Comparison of ENCODE assay signal across 25 cellular contexts in genomic region chr9:99833735-99834134, GRCh38. TPM values are rescaled to one million over a fixed set of nuclear protein-coding genes. Genes with fewer than 3 reads are reported as not detected.
DNase-seq lines count a peak whose midpoint lies in the region; ATAC-seq, FAIRE-seq and TF ChIP-seq lines count a peak whose summit lies in the region.
"Had no signal": no experiment of that assay in that cellular context is flagged by ENCODE, and none has a peak within 500 bp of the region (broad histone marks: within the 10 kb centered on the region; RNA-seq: fewer than 3 reads in every experiment).

No MANE protein-coding gene starts in this region.

- H3K4me1 ChIP-seq in HEK293 (ENCODE audit: control insufficient read depth, insufficient read depth, low read length): no peaks in the 10 kb centered on the region

- no peak overlapping the region for H3K27ac ChIP-seq in HEK293 (ENCODE audit: extremely low read depth, low read depth, low read length)
- H3K27ac ChIP-seq: brain microvascular endothelial cell, KMS-11 had no signal

- H3K36me3 ChIP-seq in HEK293 (ENCODE audit: control insufficient read depth in 2 of 2, insufficient read depth in 1 of 2, low read length in 2 of 2): no peaks in the 10 kb centered on the region
- H3K36me3 ChIP-seq: brain microvascular endothelial cell had no signal

- no peak for TF ChIP-seq POLR2A in GM12892 (IDR thresholded peaks at IDR 0.05; ENCODE audit: low read depth, low read length)

- FAIRE-seq in GM12892 (lab: Jason Lieb, UNC): peak; percentile 48
- FAIRE-seq: TTC549 had no signal

- ATAC-seq in left cardiac atrium: no peak
- ATAC-seq: activated T-cell treated with anti-CD3 and anti-CD28 coated beads, Interleukin-2, amount 50 U/mL, for 4 hours; CD8-positive, alpha-beta T cell; left lobe of liver; naive thymus-derived CD4-positive, alpha-beta T cell; Panc1 had no signal

- no peak overlapping the region for H3K4me3 ChIP-seq in HEK293 (ENCODE audit: low read depth, low read length)

- POLR2A ChIA-PET in HEK293 (lab: Yijun Ruan, JAX): no interaction called here

- CTCF ChIA-PET in HEK293 (lab: Yijun Ruan, JAX): no interaction called here

- intact Hi-C loops in left cardiac atrium (cut with DNase I): no loop called here

- TF ChIP-seq CTCF in HEK293 (tag by site-specific recombination; IDR thresholded peaks at IDR 0.05): no peak

- DNase-seq in GM12892 (ENCODE audit: insufficient read length): no peak
- DNase-seq in OCI-M1 (lab: John Stamatoyannopoulos, UW): peak; percentile 33
- peak; percentile 33 for DNase-seq in kidney tubule cell (ENCODE audit: low spot score)
- no peak for DNase-seq in HuH-7 (ENCODE audit: low spot score)
- DNase-seq in left cardiac atrium: no peak
- DNase-seq in NOMO-1 treated with dmso at 0.1 percent for 144 hours (lab: John Stamatoyannopoulos, UW; ENCODE audit: unreplicated experiment): no peak
- no peak for DNase-seq in activated naive CD4-positive, alpha-beta T cell treated with anti-CD3 and anti-CD28 coated beads, Interleukin-2, amount 50 U/mL, for 16 hours
- DNase-seq: activated naive CD4-positive, alpha-beta T cell; activated T-cell treated with anti-CD3 and anti-CD28 coated beads, Interleukin-2, amount 50 U/mL, for 4 hours; brain microvascular endothelial cell; CD8-positive, alpha-beta T cell; DMS79; foreskin fibroblast; GF-D8; naive thymus-derived CD4-positive, alpha-beta T cell; NCI-H187 treated with DMSO at 0.1 percent for 48 hours; NCI-H774; occipital lobe; T-helper 1 cell had no signal

- no peaks in the 10 kb centered on the region for H3K9me3 ChIP-seq in HEK293 (ENCODE audit: control insufficient read depth, insufficient read depth, low read depth, low read length)

TF ChIP-seq in HEK293, 187 proteins besides CTCF, POLR2A, EP300 and RAD21:
- TF ChIP-seq ZNF660 (tag by site-specific recombination; IDR thresholded peaks at IDR 0.05): peak; percentile 58; the same call in 1 of the 2 replicates
- no peak for TF ChIP-seq ZNF423 (tag by site-specific recombination; IDR thresholded peaks at IDR 0.05)
- no peak for TF ChIP-seq ZNF629 (tag by site-specific recombination; IDR thresholded peaks at IDR 0.05)
- TF ChIP-seq ZFP41 (tag by site-specific recombination; IDR thresholded peaks at IDR 0.05; ENCODE audit: borderline replicate concordance): no peak
- TF ChIP-seq ZNF184 (tag by site-specific recombination; IDR thresholded peaks at IDR 0.05): no peak
- TF ChIP-seq ZNF174 (tag by site-specific recombination; IDR thresholded peaks at IDR 0.05): no peak
- TF ChIP-seq ZBTB49 (tag by site-specific recombination; IDR thresholded peaks at IDR 0.05; ENCODE audit: low read depth): no peak
- TF ChIP-seq ZNF341 (tag by site-specific recombination; IDR thresholded peaks at IDR 0.05; ENCODE audit: low read depth): no peak

RNA-seq across cellular contexts. Expression of gene NR4A3, which starts 12.1 kb away (rescaled TPM):
- polyA plus RNA-seq in GM12892 (2012; ENCODE audit: missing spikeins): 2.1 TPM
- 10 to 100 TPM; 38.6 to 92.1 TPM for total RNA-seq in left cardiac atrium
- total RNA-seq: epithelial cell of proximal tubule had no signal
- polyA plus RNA-seq: naive thymus-derived CD4-positive, alpha-beta T cell had no signal

Comparison
In these comparisons a context has a peak if more than half of its experiments do, and no peak if none do; other contexts are left out.
1. DNase-seq: peak in OCI-M1 (single experiment) and kidney tubule cell (single experiment); none in GM12892 (single experiment), HuH-7 (single experiment), left cardiac atrium (single experiment), NOMO-1 treated with dmso at 0.1 percent for 144 hours (single experiment) and activated naive CD4-positive, alpha-beta T cell treated with anti-CD3 and anti-CD28 coated beads, Interleukin-2, amount 50 U/mL, for 16 hours (single experiment).